In genomic region chr5:121962943-121963342, GRCh38 we compare ENCODE assay signal across 8 cellular contexts. TPM values are rescaled to one million over a fixed set of nuclear protein-coding genes. Genes with fewer than 3 reads are reported as not detected.
A peak's percentile ranks its signal among the peaks of the same experiment; 100 is the strongest.
DNase-seq lines count a peak whose midpoint lies in the region; ATAC-seq, FAIRE-seq and TF ChIP-seq lines count a peak whose summit lies in the region.

No MANE protein-coding gene starts in this region.

- peak overlapping the region; percentile 97 for H3K27ac Mint-ChIP-seq in HFFc6
- H3K27ac Mint-ChIP-seq in memory B cell: peak overlapping the region; percentile 97

- TF ChIP-seq EP300 in A549 (IDR thresholded peaks at IDR 0.05) (no peak), GM12878 (IDR thresholded peaks at IDR 0.05; ENCODE audit: borderline replicate concordance in 1 of 2, control insufficient read depth in 1 of 2, low read depth in 2 of 2, low read length in 2 of 2) (no peak)

- H3K4me3 ChIP-seq in A549 (peak overlapping the region; percentile 93), GM12878 (peak overlapping the region; percentile 88)

- BruUV-seq in GM12878 (replicated peaks; lab: Mats Ljungman, UMichigan): no TSS peak

- in situ Hi-C loops in GM12878 (cut with MboI): no loop called here

- peak overlapping the region; percentile 95 for H3K4me3 Mint-ChIP-seq in HFFc6
- peak overlapping the region; percentile 97 for H3K4me3 Mint-ChIP-seq in memory B cell

- CTCF ChIA-PET in A549 (lab: Yijun Ruan, JAX): interaction anchor here (1.0 to 5.2 kb wide), 5 partner anchors 13 to 1306 kb away, joined by 3 to 43 read pairs (median 4); no protein-coding TSS in a partner anchor
- CTCF ChIA-PET in GM12878 (lab: Yijun Ruan, JAX): interaction anchor here (0.6 to 3.7 kb wide), 3 partner anchors 13 to 140 kb away, joined by 4 to 26 read pairs (median 13); no protein-coding TSS in a partner anchor

- peak overlapping the region; percentile 15; the same call in 1 of the 2 replicates for H2AFZ ChIP-seq in GM12878 (ENCODE audit: control insufficient read depth, low read depth, low read length)

- H3K9me3 ChIP-seq in A549: peaks cover 3% of the 10 kb centered on the region; the same call in 1 of the 3 replicates
- no peaks in the 10 kb centered on the region; the same call in 2 of the 3 replicates for H3K9me3 ChIP-seq in GM12878 (replicated peaks; ENCODE audit: control insufficient read depth, insufficient read depth, low read length)

- H3K27me3 ChIP-seq in GM12878 (replicated peaks in 1 of 2; ENCODE audit: control insufficient read depth in 2 of 2, insufficient read depth in 2 of 2, low read length in 1 of 2): no peaks in the 10 kb centered on the region

- peaks cover 4% of the 10 kb centered on the region; the same call in 1 of the 2 replicates for H4K20me1 ChIP-seq in GM12878 (ENCODE audit: control insufficient read depth, insufficient read depth)

- TF ChIP-seq CTCF in A549 (IDR thresholded peaks at IDR 0.05) (no peak), HFFc6 (IDR thresholded peaks at IDR 0.05) (no peak), GM12878 (IDR thresholded peaks at IDR 0.05 in 2 of 3, conservative IDR thresholded peaks at IDR 0.05 in 1 of 3; ENCODE audit: control insufficient read depth in 2 of 3, extremely low read depth in 1 of 3, insufficient read depth in 1 of 3, low read depth in 3 of 3, low read length in 3 of 3) (no peak)

- POLR2A ChIA-PET in A549 (lab: Yijun Ruan, JAX) (interaction anchor here (1.5 kb wide), 1 partner anchor 1549 kb away, joined by 4 read pairs; the partner anchor contains the start of gene CSNK1G3), GM12878 (lab: Charles Lee) (interaction anchor here (1.4 kb wide), 1 partner anchor 10 kb away, joined by 6 read pairs; no protein-coding TSS in a partner anchor)

- H3K4me1 Mint-ChIP-seq in HFFc6 (ENCODE audit: low read depth) (peaks cover 32% of the 10 kb centered on the region), memory B cell (peaks cover 28% of the 10 kb centered on the region)

- peaks cover 5% of the 10 kb centered on the region for H3K27me3 Mint-ChIP-seq in HFFc6 (ENCODE audit: insufficient read depth)
- H3K27me3 Mint-ChIP-seq in memory B cell: no peaks in the 10 kb centered on the region

- peak overlapping the region; percentile 76 to 89; a peak in 3 of 6 replicates for H3K27ac ChIP-seq in A549
- H3K27ac ChIP-seq in GM12878 (ENCODE audit: control insufficient read depth, insufficient read depth): peak overlapping the region; percentile 92; the same call in 1 of the 2 replicates

- RAD21 ChIA-PET in GM12878 (lab: Charles Lee; ENCODE audit: unreplicated experiment): interaction anchor here (0.9 to 1.6 kb wide), 2 partner anchors 113 to 139 kb away, joined by 3 to 4 read pairs; no protein-coding TSS in a partner anchor

- WGBS in A549 (ENCODE audit: missing lambda C conversion rate): 19% methylated on average over 3 of the region's 3 CpGs
- 12% methylated on average over 3 of the region's 3 CpGs for WGBS in GM12878 (ENCODE audit: insufficient coverage, insufficient replicate concordance, low lambda C conversion rate, missing lambda C conversion rate)

- FAIRE-seq in A549 (lab: Jason Lieb, UNC) (no peak), GM12878 (lab: Jason Lieb, UNC) (no peak)

- H3K4me2 ChIP-seq in A549 (peak overlapping the region; percentile 90), GM12878 (ENCODE audit: control insufficient read depth, insufficient read depth) (peak overlapping the region; percentile 89)

- intact Hi-C loops in GM12878 (cut with micrococcal nuclease; ENCODE audit: unreplicated experiment): loop anchor here (10.0 kb wide), 1 partner anchor 452 kb away; no protein-coding TSS in a partner anchor

- H3K36me3 Mint-ChIP-seq in HFFc6 (ENCODE audit: low read depth) (peaks cover 19% of the 10 kb centered on the region), memory B cell (peaks cover 14% of the 10 kb centered on the region)

- H3K9ac ChIP-seq in GM12878 (ENCODE audit: control insufficient read depth, insufficient read depth, low read length): peak overlapping the region; percentile 85

- H3K9me3 Mint-ChIP-seq in HFFc6 (peaks cover 9% of the 10 kb centered on the region), memory B cell (no peaks in the 10 kb centered on the region)

- no peak for TF ChIP-seq RAD21 in A549 (conservative IDR thresholded peaks at IDR 0.05 in 1 of 2, IDR thresholded peaks at IDR 0.05 in 1 of 2)
- TF ChIP-seq RAD21 in GM12878 (IDR thresholded peaks at IDR 0.05; ENCODE audit: insufficient read depth, low read depth, low read length): no peak

- SMC1A ChIA-PET in GM12878 (lab: Charles Lee; ENCODE audit: uncharacterized antibody, unreplicated experiment): interaction anchor here (0.7 to 3.9 kb wide), 10 partner anchors 10 to 148 kb away, joined by 3 to 23 read pairs (median 3); no protein-coding TSS in a partner anchor

- TF ChIP-seq POLR2A in A549 (IDR thresholded peaks at IDR 0.05; ENCODE audit: low read length): no peak
- no peak for TF ChIP-seq POLR2A in GM12878 (IDR thresholded peaks at IDR 0.05; ENCODE audit: low read depth, low read length)

- ATAC-seq in A549 (no peak), GM12878 (no peak; the same call in 2 of the 3 replicates), memory B cell (ENCODE audit: low read depth) (no peak), HG03565 (IDR thresholded peaks at IDR 0.05; ENCODE audit: unreplicated experiment) (no peak), GM21717 (IDR thresholded peaks at IDR 0.05; ENCODE audit: unreplicated experiment) (no peak), GM18868 (IDR thresholded peaks at IDR 0.05; ENCODE audit: unreplicated experiment) (no peak)

- H3K36me3 ChIP-seq in GM12878 (ENCODE audit: control insufficient read depth in 2 of 2, insufficient read depth in 2 of 2, low read length in 1 of 2): peaks cover 0 to 3% of the 10 kb centered on the region in 2 experiments; a peak in 1 of 4 replicates

- peaks cover 8% of the 10 kb centered on the region for H3K4me1 ChIP-seq in A549
- H3K4me1 ChIP-seq in GM12878 (ENCODE audit: control insufficient read depth, insufficient read depth, low read length): no peaks in the 10 kb centered on the region; the same call in 1 of the 2 replicates

- DNase-seq in A549 (ENCODE audit: low read depth in 1 of 2, low spot score in 1 of 2): peak in 1 of 2 experiments; percentile 3
- DNase-seq in HFFc6: no peak
- DNase-seq in GM12878 (ENCODE audit: low read depth, low spot score): no peak
- no peak for DNase-seq in memory B cell (ENCODE audit: low spot score in 2 of 2)
- no peak for DNase-seq in D341Med (ENCODE audit: low spot score)

- H3K79me2 ChIP-seq in GM12878 (ENCODE audit: control insufficient read depth, insufficient read depth, low read length): peaks cover 40% of the 10 kb centered on the region

TF ChIP-seq in A549, 52 proteins besides CTCF, POLR2A, EP300 and RAD21 (continues in another document):
- TF ChIP-seq NFE2L2 (conservative IDR thresholded peaks at IDR 0.05; ENCODE audit: low read length) (no peak), POLR2AphosphoS2 (conservative IDR thresholded peaks at IDR 0.05; ENCODE audit: low read length) (no peak), FOSL2 (IDR thresholded peaks at IDR 0.05) (no peak), FOSL2 (CRISPR knock-in tag; IDR thresholded peaks at IDR 0.05) (no peak), EHF (CRISPR knock-in tag; IDR thresholded peaks at IDR 0.05) (no peak), FOXS1 (CRISPR knock-in tag; IDR thresholded peaks at IDR 0.05) (no peak), RARB (CRISPR knock-in tag; IDR thresholded peaks at IDR 0.05) (no peak), MAFK (IDR thresholded peaks at IDR 0.05; ENCODE audit: partially characterized antibody) (no peak)

TF ChIP-seq in GM12878, 131 proteins besides CTCF, POLR2A, EP300 and RAD21:
- no peak for TF ChIP-seq TBL1XR1 (IDR thresholded peaks at IDR 0.05; ENCODE audit: low read depth, low read length)
- no peak for TF ChIP-seq ATF2 (IDR thresholded peaks at IDR 0.05; ENCODE audit: low read length)
- TF ChIP-seq EGR1 (IDR thresholded peaks at IDR 0.05; ENCODE audit: borderline replicate concordance in 1 of 2, low read depth in 2 of 2, low read length in 2 of 2): no peak

RNA-seq across cellular contexts. Expression of gene SRFBP1, which starts 1.2 kb away (rescaled TPM):
- polyA plus RNA-seq in A549 (2011; rRNA removed) (10.5 and 16.0 TPM in 2 replicates), A549 (2017; fragmentation: RNase III; extraction: RNeasy Plus Mini Kit Qiagen cat#74134 plus additional on column Dnase treatment) (9.8 to 10.7 TPM (median 10.0 TPM) in 3 replicates), GM12878 (2011; rRNA removed) (8.5 and 14.8 TPM in 2 replicates), GM12878 (2014; fragmentation: Illumina TruSeq; extraction: Trizol) (14.3 and 18.6 TPM in 2 replicates), GM12878 (2014; fragmentation: Nextera tagmentation; extraction: Ambion mirVana) (10 to 100 TPM; 11.4 to 19.2 TPM), GM12878 (2014; rRNA removed) (6.3 and 8.9 TPM in 2 replicates), GM12878 (2016; fragmentation: Nextera tagmentation; extraction: Ambion mirVana) (10 to 100 TPM; 16.0 to 18.2 TPM)
- 1.5 and 1.6 TPM in 2 replicates for polyA plus RNA-seq in A549 (2012; cell fraction: cytosol; rRNA removed)
- 0.76 and 1.5 TPM in 2 replicates for polyA plus RNA-seq in A549 (2012; cell fraction: nucleus; rRNA removed)
- 4.8 and 5.8 TPM in 2 replicates for polyA minus RNA-seq in A549 (2011; rRNA and poly(A)+ RNA removed)
- total RNA-seq in HFFc6 (2021; fragmentation: NEBNext Ultra II Directional; extraction: Animal tissue kit (Norgen Biotek cat#: 25700)): 10 to 100 TPM; 10.3 to 13.2 (median 12.6) TPM
- 27.7 and 32.0 TPM in 2 replicates for total RNA-seq in GM12878 (2013; cell fraction: nucleolus; rRNA removed)
- total RNA-seq in GM12878 (2014; rRNA removed) (13.0 and 15.1 TPM in 2 replicates), GM12878 (2014; rRNA removed; fragmentation: Illumina TruSeq; extraction: Trizol) (25.3 and 26.0 TPM in 2 replicates), GM12878 (2021) (12.1 and 13.0 TPM in 2 replicates)
- polyA plus RNA-seq in GM12878 (2011; ENCODE audit: low read depth): 3.5 TPM
- polyA plus RNA-seq in GM12878 (2011; cell fraction: cytosol; rRNA removed): 3.5 and 4.3 TPM in 2 replicates
- 2.9 and 4.1 TPM in 2 replicates for polyA plus RNA-seq in GM12878 (2011; cell fraction: nucleus; rRNA removed)
- 4.9 and 5.2 TPM in 2 replicates for polyA plus RNA-seq in GM12878 (2012)
- polyA minus RNA-seq in GM12878 (2011; rRNA and poly(A)+ RNA removed): 3.4 and 4.2 TPM in 2 replicates
- polyA minus RNA-seq in GM12878 (2011; cell fraction: cytosol; rRNA and poly(A)+ RNA removed): 4.4 and 6.5 TPM in 2 replicates
- 4.6 and 7.0 TPM in 2 replicates for polyA minus RNA-seq in GM12878 (2011; cell fraction: nucleus; rRNA and poly(A)+ RNA removed)
